ENCODE assay signal across 20 cellular contexts in genomic region chr11:118006153-118006534, GRCh38. TPM values are rescaled to one million over a fixed set of nuclear protein-coding genes. Genes with fewer than 3 reads are reported as not detected.
DNase-seq lines count a peak whose midpoint lies in the region; ATAC-seq and TF ChIP-seq lines count a peak whose summit lies in the region.
"Had no signal": no experiment of that assay in that cellular context is flagged by ENCODE, and none has a peak within 500 bp of the region (broad histone marks: within the 10 kb centered on the region; RNA-seq: fewer than 3 reads in every experiment).

No MANE protein-coding gene starts in this region.

- intact Hi-C loops in CD8-positive, alpha-beta T cell (cut with DNase I, micrococcal nuclease), result no loop called here

- no peaks in the 10 kb centered on the region for H3K27me3 Mint-ChIP-seq in CD8-positive, alpha-beta memory T cell
- no peaks in the 10 kb centered on the region for H3K27me3 Mint-ChIP-seq in T-helper 17 cell
- no peaks in the 10 kb centered on the region for H3K27me3 Mint-ChIP-seq in CD8-positive, alpha-beta T cell (ENCODE audit: low read depth)

- POLR2A ChIA-PET in CD8-positive, alpha-beta memory T cell (lab: Charles Lee), result interaction anchor here (0.6 to 14.4 kb wide), 5 partner anchors 10 to 46 kb away, joined by 5 to 158 read pairs (median 38); partner anchors contain the start of gene IL10RA
- POLR2A ChIA-PET in CD8-positive, alpha-beta T cell (lab: Charles Lee), result interaction anchor here (0.9 to 27.3 kb wide), 7 partner anchors 3 to 55 kb away, joined by 3 to 633 read pairs (median 176); partner anchors contain the start of gene IL10RA

- DNase-seq in CD8-positive, alpha-beta memory T cell, result peak in 1 of 5 donors; percentile 41
- DNase-seq in T-helper 17 cell (no peak), medulla oblongata (ENCODE audit: extremely low spot score) (peak; percentile 57), SHP77 treated with DMSO at 0.1 percent for 48 hours (lab: John Stamatoyannopoulos, UW) (no peak)
- no peak for DNase-seq in CD8-positive, alpha-beta T cell
- DNase-seq: activated CD8-positive, alpha-beta memory T cell treated with anti-CD3 and anti-CD28 coated beads, Interleukin-2, amount 50 U/mL, for 4 hours; amniotic stem cell; central memory CD4-positive, alpha-beta T cell; left cardiac atrium; NCI-H1048; NCI-H2107; NCI-H526 treated with DMSO at 0.1 percent for 48 hours; pancreas; small intestine had no signal

- H3K27me3 ChIP-seq in BLaER1 treated with 17β-estradiol and CSF1 and Interleukin-3, amounts not matched to agents 10 nM and 100 nM, result no peaks in the 10 kb centered on the region
- H3K27me3 ChIP-seq in CD8-positive, alpha-beta memory T cell (ENCODE audit: insufficient read depth, low read length, poor library complexity, severe bottlenecking), result no peaks in the 10 kb centered on the region
- H3K27me3 ChIP-seq in CD8-positive, alpha-beta T cell (ENCODE audit: insufficient read depth, low read length), result no peaks in the 10 kb centered on the region
- H3K27me3 ChIP-seq: BLaER1, pancreas, upper lobe of left lung had no signal

- peak overlapping the region; percentile 74 to 100 (median 96) for H3K27ac Mint-ChIP-seq in CD8-positive, alpha-beta memory T cell
- H3K27ac Mint-ChIP-seq in T-helper 17 cell, result peak overlapping the region; percentile 95
- no peak overlapping the region for H3K27ac Mint-ChIP-seq in CD8-positive, alpha-beta T cell

- H3K4me1 ChIP-seq in BLaER1 treated with 17β-estradiol and CSF1 and Interleukin-3, amounts not matched to agents 10 nM and 100 nM, result peaks cover 69 to 100% (median 87%) of the 10 kb centered on the region in 10 experiments
- H3K4me1 ChIP-seq in CD8-positive, alpha-beta memory T cell (ENCODE audit: insufficient read depth, low read length), result peaks cover 100% of the 10 kb centered on the region
- peaks cover 100% of the 10 kb centered on the region for H3K4me1 ChIP-seq in CD8-positive, alpha-beta T cell (ENCODE audit: insufficient read depth, low read length)
- H3K4me1 ChIP-seq: pancreas had no signal

- peaks cover 0 to 9% (median 4%) of the 10 kb centered on the region in 11 experiments; a peak in 9 of 22 replicates for H3K9me3 ChIP-seq in BLaER1 treated with 17β-estradiol and CSF1 and Interleukin-3, amounts not matched to agents 10 nM and 100 nM (replicated peaks in 1 of 11)
- H3K9me3 ChIP-seq in CD8-positive, alpha-beta memory T cell (ENCODE audit: low read length), result no peaks in the 10 kb centered on the region
- no peaks in the 10 kb centered on the region for H3K9me3 ChIP-seq in T-helper 17 cell (ENCODE audit: control insufficient read depth, low read length, poor library complexity, severe bottlenecking)
- H3K9me3 ChIP-seq in CD8-positive, alpha-beta T cell (ENCODE audit: low read length), result no peaks in the 10 kb centered on the region
- H3K9me3 ChIP-seq: BLaER1, pancreas, upper lobe of left lung had no signal

- H3K27ac ChIP-seq in BLaER1 treated with 17β-estradiol and CSF1 and Interleukin-3, amounts not matched to agents 10 nM and 100 nM, result peak overlapping the region in 5 of 11 experiments; percentile 82 to 100 (median 95); a peak in 6 of 22 replicates
- no peak overlapping the region for H3K27ac ChIP-seq in CD8-positive, alpha-beta memory T cell (ENCODE audit: low read depth, low read length)
- H3K27ac ChIP-seq in CD8-positive, alpha-beta T cell (ENCODE audit: low read depth, low read length), result no peak overlapping the region
- H3K27ac ChIP-seq: BLaER1, VCaP had no signal

- H3K4me1 Mint-ChIP-seq in CD8-positive, alpha-beta memory T cell, result peaks cover 99 to 100% (median 100%) of the 10 kb centered on the region in 3 donors
- H3K4me1 Mint-ChIP-seq in T-helper 17 cell, result peaks cover 85% of the 10 kb centered on the region
- H3K4me1 Mint-ChIP-seq in CD8-positive, alpha-beta T cell (ENCODE audit: low read depth), result peaks cover 100% of the 10 kb centered on the region

- no peaks in the 10 kb centered on the region for H4K20me1 ChIP-seq in BLaER1 treated with 17β-estradiol and CSF1 and Interleukin-3, amounts not matched to agents 10 nM and 100 nM
- H4K20me1 ChIP-seq: BLaER1 had no signal

- CTCF ChIA-PET in CD8-positive, alpha-beta memory T cell (lab: Charles Lee), result interaction anchor here (0.6 to 13.4 kb wide), 7 partner anchors 9 to 59 kb away, joined by 3 to 141 read pairs (median 5); partner anchors contain the start of gene IL10RA
- CTCF ChIA-PET in CD8-positive, alpha-beta T cell (lab: Charles Lee), result interaction anchor here (1.0 to 27.1 kb wide), 6 partner anchors 16 to 163 kb away, joined by 3 to 403 read pairs (median 16); partner anchors contain the start of gene IL10RA

- H3K9ac ChIP-seq in BLaER1 treated with 17β-estradiol and CSF1 and Interleukin-3, amounts not matched to agents 10 nM and 100 nM, result no peak overlapping the region
- H3K9ac ChIP-seq: BLaER1 had no signal

- no peak overlapping the region for H3K4me3 ChIP-seq in BLaER1 treated with 17β-estradiol and CSF1 and Interleukin-3, amounts not matched to agents 10 nM and 100 nM
- H3K4me3 ChIP-seq in CD8-positive, alpha-beta memory T cell (ENCODE audit: low read length), result no peak overlapping the region
- H3K4me3 ChIP-seq in CD8-positive, alpha-beta T cell (ENCODE audit: low read depth, low read length), result no peak overlapping the region
- H3K4me3 ChIP-seq: BLaER1, pancreas, upper lobe of left lung had no signal

- H3K4me3 Mint-ChIP-seq in CD8-positive, alpha-beta memory T cell, result peak overlapping the region in 4 of 7 donors; percentile 33 to 77 (median 58)
- peak overlapping the region; percentile 22 for H3K4me3 Mint-ChIP-seq in T-helper 17 cell
- no peak overlapping the region for H3K4me3 Mint-ChIP-seq in CD8-positive, alpha-beta T cell

- no peak for ATAC-seq in T-helper 17 cell
- ATAC-seq in GM19395 (IDR thresholded peaks at IDR 0.05; ENCODE audit: unreplicated experiment), result no peak
- no peak for ATAC-seq in CD8-positive, alpha-beta T cell
- ATAC-seq in HG03457 (IDR thresholded peaks at IDR 0.05; ENCODE audit: unreplicated experiment), result no peak
- ATAC-seq: left cardiac atrium had no signal

- peaks cover 0 to 5% (median 0%) of the 10 kb centered on the region in 11 experiments; a peak in 2 of 22 replicates for H3K36me3 ChIP-seq in BLaER1 treated with 17β-estradiol and CSF1 and Interleukin-3, amounts not matched to agents 10 nM and 100 nM
- no peaks in the 10 kb centered on the region for H3K36me3 ChIP-seq in CD8-positive, alpha-beta memory T cell (ENCODE audit: insufficient read depth, low read length)
- no peaks in the 10 kb centered on the region for H3K36me3 ChIP-seq in CD8-positive, alpha-beta T cell (ENCODE audit: insufficient read depth, low read length)
- H3K36me3 ChIP-seq: BLaER1, pancreas, upper lobe of left lung had no signal

- H3K4me2 ChIP-seq in BLaER1 treated with 17β-estradiol and CSF1 and Interleukin-3, amounts not matched to agents 10 nM and 100 nM, result peak overlapping the region in 8 of 11 experiments; percentile 85 to 100 (median 94); a peak in 14 of 22 replicates

- TF ChIP-seq CTCF in CD8-positive, alpha-beta T cell (IDR thresholded peaks at IDR 0.05), result no peak

- peaks cover 0 to 2% (median 0%) of the 10 kb centered on the region in 5 donors for H3K9me3 Mint-ChIP-seq in CD8-positive, alpha-beta memory T cell
- H3K9me3 Mint-ChIP-seq in CD8-positive, alpha-beta T cell, result peaks cover 2% of the 10 kb centered on the region

- peaks cover 0 to 9% (median 2%) of the 10 kb centered on the region in 3 donors for H3K36me3 Mint-ChIP-seq in CD8-positive, alpha-beta memory T cell
- no peaks in the 10 kb centered on the region for H3K36me3 Mint-ChIP-seq in T-helper 17 cell (ENCODE audit: low read depth)
- H3K36me3 Mint-ChIP-seq in CD8-positive, alpha-beta T cell, result peaks cover 9% of the 10 kb centered on the region

RNA-seq across cellular contexts. Expression of gene IL10RA, which starts 19.9 kb away (rescaled TPM):
- 100 to 1,000 TPM; 120 to 122 TPM for total RNA-seq in CD8-positive, alpha-beta memory T cell
- 659 TPM for polyA plus RNA-seq in CD8-positive, alpha-beta memory T cell
- 100 to 1,000 TPM; 262 to 274 TPM for total RNA-seq in T-helper 17 cell
- 100 to 1,000 TPM; 295 to 299 TPM for total RNA-seq in CD8-positive, alpha-beta T cell
